Comparison of ENCODE assay signal across 8 cellular contexts in genomic region chr10:44975487-44976331, GRCh38. TPM values are rescaled to one million over a fixed set of nuclear protein-coding genes. Genes with fewer than 3 reads are reported as not detected.
DNase-seq lines count a peak whose midpoint lies in the region; ATAC-seq and TF ChIP-seq lines count a peak whose summit lies in the region.

No MANE protein-coding gene starts in this region.

- H3K36me3 Mint-ChIP-seq in stimulated activated effector memory CD8-positive, alpha-beta T cell treated with anti-CD3 and anti-CD28 coated beads, Interleukin-12 subunit alpha, Interleukin-12 subunit beta, amount 100 ng/mL, for 72 hours = no peaks in the 10 kb centered on the region

- ATAC-seq in right cardiac atrium (no peak), HG02885 (IDR thresholded peaks at IDR 0.05; ENCODE audit: poor library complexity, unreplicated experiment) (no peak)
- no peak for ATAC-seq in stimulated activated effector memory CD8-positive, alpha-beta T cell treated with anti-CD3 and anti-CD28 coated beads, Interleukin-12 subunit alpha, Interleukin-12 subunit beta, amount 100 ng/mL, for 72 hours

- no peak overlapping the region for H3K27ac Mint-ChIP-seq in stimulated activated effector memory CD8-positive, alpha-beta T cell treated with anti-CD3 and anti-CD28 coated beads, Interleukin-12 subunit alpha, Interleukin-12 subunit beta, amount 100 ng/mL, for 72 hours

- intact Hi-C loops in right cardiac atrium (cut with DNase I) = loop anchor here (2.0 to 10.0 kb wide), 3 partner anchors 43 to 101 kb away; no protein-coding TSS in a partner anchor

- no peaks in the 10 kb centered on the region for H3K9me3 ChIP-seq in right cardiac atrium (ENCODE audit: control insufficient read depth, low read length)

- no peaks in the 10 kb centered on the region for H3K9me3 Mint-ChIP-seq in stimulated activated effector memory CD8-positive, alpha-beta T cell treated with anti-CD3 and anti-CD28 coated beads, Interleukin-12 subunit alpha, Interleukin-12 subunit beta, amount 100 ng/mL, for 72 hours

- H3K4me3 ChIP-seq in right cardiac atrium (ENCODE audit: low read length) = peak overlapping the region; percentile 75

- peak overlapping the region; percentile 81 for H3K27ac ChIP-seq in right cardiac atrium (ENCODE audit: low read length)

- TF ChIP-seq CTCF in GM20000 (IDR thresholded peaks at IDR 0.05; ENCODE audit: extremely low read depth, missing control alignments) = no peak

- 21% methylated on average over 10 of the region's 10 CpGs for WGBS in right cardiac atrium

- H3K4me1 Mint-ChIP-seq in stimulated activated effector memory CD8-positive, alpha-beta T cell treated with anti-CD3 and anti-CD28 coated beads, Interleukin-12 subunit alpha, Interleukin-12 subunit beta, amount 100 ng/mL, for 72 hours = peaks cover 8% of the 10 kb centered on the region

- H3K4me1 ChIP-seq in right cardiac atrium (ENCODE audit: control insufficient read depth, insufficient read depth, low read length) = peaks cover 22% of the 10 kb centered on the region

- H3K4me3 Mint-ChIP-seq in stimulated activated effector memory CD8-positive, alpha-beta T cell treated with anti-CD3 and anti-CD28 coated beads, Interleukin-12 subunit alpha, Interleukin-12 subunit beta, amount 100 ng/mL, for 72 hours = peak overlapping the region; percentile 57

- no peaks in the 10 kb centered on the region for H3K27me3 ChIP-seq in right cardiac atrium (ENCODE audit: control insufficient read depth, insufficient read depth)

- DNase-seq in NCI-H1436 (lab: John Stamatoyannopoulos, UW) (peak; percentile 59), NCI-H1436 treated with DMSO at 0.1 percent for 48 hours (lab: John Stamatoyannopoulos, UW) (no peak), SK-N-DZ (ENCODE audit: low spot score) (peak; percentile 50), right cardiac atrium (peak in 2 of 3 donors; percentile 66 to 76), epidermal melanocyte (ENCODE audit: insufficient read length, low spot score) (no peak), GM20000 (ENCODE audit: low spot score) (no peak)
- no peak for DNase-seq in stimulated activated effector memory CD8-positive, alpha-beta T cell treated with anti-CD3 and anti-CD28 coated beads, Interleukin-12 subunit alpha, Interleukin-12 subunit beta, amount 100 ng/mL, for 72 hours (ENCODE audit: low spot score in 2 of 2)

RNA-seq across cellular contexts. Expression of gene DEPP1, which starts 2.9 kb away (rescaled TPM):
- polyA plus RNA-seq in SK-N-DZ (2014; cell fraction: cytosol; rRNA removed) = 1.2 TPM in 2 replicates
- 1.6 and 2.9 TPM in 2 replicates for polyA plus RNA-seq in SK-N-DZ (2014; cell fraction: nucleus; rRNA removed)
- total RNA-seq in right cardiac atrium = 10 to 100 TPM; 18.8 to 43.8 (median 23.8) TPM
- 32.5 TPM for polyA plus RNA-seq in right cardiac atrium

RNA-seq across cellular contexts. Expression of gene RASSF4, which starts 16.1 kb away (rescaled TPM):
- polyA plus RNA-seq in SK-N-DZ (2014; cell fraction: cytosol; rRNA removed) = 4.0 and 4.5 TPM in 2 replicates
- 9.5 and 13.3 TPM in 2 replicates for polyA plus RNA-seq in SK-N-DZ (2014; cell fraction: nucleus; rRNA removed)
- 10 to 100 TPM; 57.9 to 92.1 (median 76.3) TPM for total RNA-seq in right cardiac atrium
- 45.4 TPM for polyA plus RNA-seq in right cardiac atrium

RNA-seq across cellular contexts. Expression of gene ZNF22, which starts 25.0 kb away (rescaled TPM):
- 47.8 and 50.2 TPM in 2 replicates for polyA plus RNA-seq in SK-N-DZ (2014; cell fraction: cytosol; rRNA removed)
- 31.7 and 41.0 TPM in 2 replicates for polyA plus RNA-seq in SK-N-DZ (2014; cell fraction: nucleus; rRNA removed)
- 10 to 100 TPM; 15.4 to 20.7 (median 19.2) TPM for total RNA-seq in right cardiac atrium
- polyA plus RNA-seq in right cardiac atrium = 14.8 TPM

Comparison
In these comparisons a context has a peak if more than half of its experiments do, and no peak if none do; other contexts are left out.
1. DNase-seq: peak in NCI-H1436 (single experiment), SK-N-DZ (single experiment) and right cardiac atrium (2 of 3); none in NCI-H1436 treated with DMSO at 0.1 percent for 48 hours (single experiment), stimulated activated effector memory CD8-positive, alpha-beta T cell treated with anti-CD3 and anti-CD28 coated beads, Interleukin-12 subunit alpha, Interleukin-12 subunit beta, amount 100 ng/mL, for 72 hours (0 of 2), epidermal melanocyte (single experiment) and GM20000 (single experiment).